Comparison of ENCODE assay signal across 7 cellular contexts in the genomic region with DNA sequence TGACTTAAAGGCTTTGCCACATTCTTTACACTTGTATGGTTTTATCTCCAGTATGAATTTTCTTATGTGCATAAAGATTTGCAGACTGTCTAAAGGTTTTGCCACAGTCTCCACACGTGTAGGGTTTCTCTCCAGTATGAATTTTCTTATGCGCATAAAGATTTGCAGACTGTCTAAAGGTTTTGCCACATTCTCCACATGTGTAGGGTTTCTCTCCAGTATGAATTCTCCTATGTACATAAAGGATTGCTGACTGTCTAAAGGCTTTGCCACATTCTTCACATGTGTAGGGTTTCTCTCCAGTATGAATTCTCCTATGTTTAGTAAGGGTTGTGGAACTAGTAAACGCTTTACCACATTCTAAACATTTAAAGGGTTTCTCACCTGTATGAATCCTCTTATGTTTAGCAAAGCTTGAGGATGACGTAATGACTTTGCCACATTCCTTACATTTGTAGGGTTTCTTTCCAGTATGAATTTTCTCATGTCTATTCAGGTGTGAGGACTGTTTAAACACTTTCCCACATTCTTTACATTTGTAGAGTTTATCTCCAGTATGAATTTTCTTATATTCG. TPM values are rescaled to one million over a fixed set of nuclear protein-coding genes. Genes with fewer than 3 reads are reported as not detected.
DNase-seq lines count a peak whose midpoint lies in the region; TF ChIP-seq lines count a peak whose summit lies in the region.
"Not testable (repeated sequence)": the region's sequence is repeated elsewhere in the genome, so short reads cannot be mapped to it uniquely, and the experiment has no call there.

No MANE protein-coding gene starts in this region.

- TF ChIP-seq CTCF in HEK293 (tag by site-specific recombination; IDR thresholded peaks at IDR 0.05) = not testable (repeated sequence)

- peak overlapping the region; percentile 29 for H3K4me3 ChIP-seq in CD8-positive, alpha-beta memory T cell (ENCODE audit: low read length)
- H3K4me3 ChIP-seq in HEK293 (ENCODE audit: low read depth, low read length) = not testable (repeated sequence)
- H3K4me3 ChIP-seq in SK-N-MC (0 out of 2 replicates have a peak overlapping the region, but pooled peaks have one; percentile 16), duodenal mucosa (ENCODE audit: low read depth in 1 of 2, low read length in 2 of 2) (peak overlapping the region; percentile 40 to 43), iPS-15b (ENCODE audit: low read depth, low read length) (peak overlapping the region; percentile 18), mucosa of stomach (ENCODE audit: low read length) (peak overlapping the region; percentile 3), skeletal muscle tissue (ENCODE audit: low read length in 3 of 3) (peak overlapping the region in 2 of 3 donors; percentile 28 to 52)

- H3K27me3 ChIP-seq in CD8-positive, alpha-beta memory T cell (ENCODE audit: insufficient read depth, low read length, poor library complexity, severe bottlenecking); duodenal mucosa (ENCODE audit: control insufficient read depth in 1 of 2, insufficient read depth in 2 of 2, low read length in 2 of 2); iPS-15b (ENCODE audit: control insufficient read depth, insufficient read depth, low read length); mucosa of stomach (ENCODE audit: control insufficient read depth, insufficient read depth, low read length); skeletal muscle tissue (ENCODE audit: control insufficient read depth in 3 of 3, insufficient read depth in 3 of 3, low read length in 3 of 3): not testable (repeated sequence)

- H3K4me3 Mint-ChIP-seq in CD8-positive, alpha-beta memory T cell = not testable (repeated sequence)

- not testable (repeated sequence) for DNase-seq in CD8-positive, alpha-beta memory T cell; SK-N-MC (ENCODE audit: low read depth, low spot score)

- CTCF ChIA-PET in CD8-positive, alpha-beta memory T cell (lab: Charles Lee) = interaction anchor here (1.0 kb wide), 1 partner anchor 11 kb away, joined by 3 read pairs; no protein-coding TSS in a partner anchor
- CTCF ChIA-PET in HEK293 (lab: Yijun Ruan, JAX) = not testable (repeated sequence)

- peak overlapping the region in 1 of 8 donors; percentile 10 for H3K27ac Mint-ChIP-seq in CD8-positive, alpha-beta memory T cell

- not testable (repeated sequence) for H3K9ac ChIP-seq in SK-N-MC (ENCODE audit: insufficient read length); duodenal mucosa (ENCODE audit: low read depth in 1 of 2, low read length in 2 of 2); iPS-15b (ENCODE audit: low read depth, low read length); mucosa of stomach (ENCODE audit: low read length); skeletal muscle tissue (ENCODE audit: low read depth in 1 of 3, low read length in 3 of 3)

- H3K9me3 Mint-ChIP-seq in CD8-positive, alpha-beta memory T cell = peaks cover 40 to 98% (median 91%) of the 10 kb centered on the region in 5 donors

- POLR2A ChIA-PET in CD8-positive, alpha-beta memory T cell (lab: Charles Lee); HEK293 (lab: Yijun Ruan, JAX): not testable (repeated sequence)

- H3K9me3 ChIP-seq in CD8-positive, alpha-beta memory T cell (ENCODE audit: low read length) = peaks cover 85% of the 10 kb centered on the region
- not testable (repeated sequence) for H3K9me3 ChIP-seq in HEK293 (ENCODE audit: control insufficient read depth, insufficient read depth, low read depth, low read length)
- H3K9me3 ChIP-seq in SK-N-MC (ENCODE audit: low read depth, low read length) = peaks cover 52% of the 10 kb centered on the region
- H3K9me3 ChIP-seq in duodenal mucosa (ENCODE audit: control insufficient read depth in 1 of 2, low read length in 2 of 2) = peaks cover 78 to 94% of the 10 kb centered on the region in 2 donors
- peaks cover 82% of the 10 kb centered on the region for H3K9me3 ChIP-seq in iPS-15b (ENCODE audit: control insufficient read depth, insufficient read depth, low read length)
- H3K9me3 ChIP-seq in mucosa of stomach (ENCODE audit: control insufficient read depth, low read length) = peaks cover 73% of the 10 kb centered on the region
- H3K9me3 ChIP-seq in skeletal muscle tissue (ENCODE audit: control insufficient read depth in 3 of 3, low read length in 3 of 3) = peaks cover 51 to 64% (median 53%) of the 10 kb centered on the region in 3 donors

- not testable (repeated sequence) for H3K4me1 Mint-ChIP-seq in CD8-positive, alpha-beta memory T cell

- H3K4me1 ChIP-seq in CD8-positive, alpha-beta memory T cell (ENCODE audit: insufficient read depth, low read length); HEK293 (ENCODE audit: control insufficient read depth, insufficient read depth, low read length); duodenal mucosa (ENCODE audit: control insufficient read depth in 1 of 2, insufficient read depth in 2 of 2, low read length in 2 of 2); iPS-15b (ENCODE audit: control insufficient read depth, insufficient read depth, low read length); mucosa of stomach (ENCODE audit: control insufficient read depth, insufficient read depth, low read length); skeletal muscle tissue (ENCODE audit: control insufficient read depth in 3 of 3, insufficient read depth in 3 of 3, low read length in 3 of 3): not testable (repeated sequence)

- peaks cover 21 to 72% (median 62%) of the 10 kb centered on the region in 3 donors for H3K36me3 Mint-ChIP-seq in CD8-positive, alpha-beta memory T cell

- not testable (repeated sequence) for H3K27me3 Mint-ChIP-seq in CD8-positive, alpha-beta memory T cell

- H3K27ac ChIP-seq in CD8-positive, alpha-beta memory T cell (ENCODE audit: low read depth, low read length); HEK293 (ENCODE audit: extremely low read depth, low read depth, low read length); SK-N-MC; duodenal mucosa (ENCODE audit: low read depth, low read length); skeletal muscle tissue (ENCODE audit: low read depth, low read length): not testable (repeated sequence)

- peaks cover 19% of the 10 kb centered on the region for H3K36me3 ChIP-seq in CD8-positive, alpha-beta memory T cell (ENCODE audit: insufficient read depth, low read length)
- H3K36me3 ChIP-seq in HEK293 (ENCODE audit: control insufficient read depth in 2 of 2, insufficient read depth in 1 of 2, low read length in 2 of 2) (peaks cover 0 to 24% of the 10 kb centered on the region in 2 experiments; a peak in 2 of 3 replicates), SK-N-MC (ENCODE audit: insufficient read depth, low read length) (peaks cover 57% of the 10 kb centered on the region), duodenal mucosa (ENCODE audit: control insufficient read depth in 1 of 2, insufficient read depth in 2 of 2, low read length in 2 of 2) (peaks cover 17 to 23% of the 10 kb centered on the region in 2 donors), iPS-15b (ENCODE audit: control insufficient read depth, insufficient read depth, low read length) (peaks cover 22% of the 10 kb centered on the region), skeletal muscle tissue (ENCODE audit: control insufficient read depth in 3 of 3, insufficient read depth in 3 of 3, low read length in 3 of 3) (peaks cover 21 to 23% (median 23%) of the 10 kb centered on the region in 3 donors)
- not testable (repeated sequence) for H3K36me3 ChIP-seq in mucosa of stomach (ENCODE audit: control insufficient read depth, insufficient read depth, low read length)

TF ChIP-seq in HEK293, 187 proteins besides CTCF, POLR2A, EP300 and RAD21:
- TF ChIP-seq SETDB1 (IDR thresholded peaks at IDR 0.05; ENCODE audit: insufficient read length, low read length) (peak; percentile 96), TRIM28 (IDR thresholded peaks at IDR 0.05; ENCODE audit: borderline replicate concordance, low read length) (0 out of 2 replicates have a peak, but pooled peaks have one; percentile 74), ZNF274 (IDR thresholded peaks at IDR 0.05; ENCODE audit: low read length) (peak; percentile 61; the same call in 1 of the 2 replicates), ZNF274 (tag by site-specific recombination; IDR thresholded peaks at IDR 0.05; ENCODE audit: borderline replicate concordance) (peak; percentile 81; the same call in 1 of the 2 replicates)

RNA-seq across cellular contexts. Expression of a gene that starts 57.2 kb away (rescaled TPM):
- 10 to 100 TPM; 31.1 to 31.5 TPM for total RNA-seq in CD8-positive, alpha-beta memory T cell
- polyA plus RNA-seq in CD8-positive, alpha-beta memory T cell = 42.1 TPM
- 8.4 TPM for total RNA-seq in skeletal muscle tissue

RNA-seq across cellular contexts. Expression of a gene that starts 57.3 kb away (rescaled TPM):
- 10 to 100 TPM; 38.1 to 43.8 TPM for total RNA-seq in CD8-positive, alpha-beta memory T cell
- polyA plus RNA-seq in CD8-positive, alpha-beta memory T cell = 26.9 TPM
- total RNA-seq in skeletal muscle tissue = 27.1 TPM
